ENCODE assay signal across 12 cellular contexts in genomic region chr15:90003736-90004135, GRCh38. TPM values are rescaled to one million over a fixed set of nuclear protein-coding genes. Genes with fewer than 3 reads are reported as not detected.
DNase-seq lines count a peak whose midpoint lies in the region; ATAC-seq and TF ChIP-seq lines count a peak whose summit lies in the region.
"Had no signal": no experiment of that assay in that cellular context is flagged by ENCODE, and none has a peak within 500 bp of the region (broad histone marks: within the 10 kb centered on the region; RNA-seq: fewer than 3 reads in every experiment).

No MANE protein-coding gene starts in this region.

- intact Hi-C loops in lower lobe of right lung (cut with DNase I) = no loop called here

- ATAC-seq in lower lobe of right lung (no peak), GM19351 (IDR thresholded peaks at IDR 0.05; ENCODE audit: unreplicated experiment) (no peak), GM21526 (IDR thresholded peaks at IDR 0.05; ENCODE audit: low FRiP score, unreplicated experiment) (no peak)

- H3K4me3 Mint-ChIP-seq in activated naive CD4-positive, alpha-beta T cell treated with anti-CD3 and anti-CD28 coated beads, Interleukin-2, amount 10 ng/mL, durations not matched to agents 7 days and 5 days = peak overlapping the region; percentile 79
- H3K4me3 Mint-ChIP-seq: activated naive CD8-positive, alpha-beta T cell treated with anti-CD3 and anti-CD28 coated beads, Interleukin-2, amount 10 ng/mL, durations not matched to agents 7 days and 5 days had no signal

- H3K36me3 Mint-ChIP-seq in activated naive CD4-positive, alpha-beta T cell treated with anti-CD3 and anti-CD28 coated beads, Interleukin-2, amount 10 ng/mL, durations not matched to agents 7 days and 5 days = peaks cover 25% of the 10 kb centered on the region

- H3K36me3 ChIP-seq in lower lobe of right lung = no peaks in the 10 kb centered on the region
- H3K36me3 ChIP-seq in thymus (ENCODE audit: control insufficient read depth, insufficient read depth) = no peaks in the 10 kb centered on the region
- H3K36me3 ChIP-seq: BE2C had no signal

- 97% methylated on average over 7 of the region's 7 CpGs for WGBS in thymus

- H3K27ac Mint-ChIP-seq in activated naive CD4-positive, alpha-beta T cell treated with anti-CD3 and anti-CD28 coated beads, Interleukin-2, amount 10 ng/mL, durations not matched to agents 7 days and 5 days = no peak overlapping the region
- H3K27ac Mint-ChIP-seq: activated naive CD8-positive, alpha-beta T cell treated with anti-CD3 and anti-CD28 coated beads, Interleukin-2, amount 10 ng/mL, durations not matched to agents 7 days and 5 days had no signal

- H3K4me3 ChIP-seq in lower lobe of right lung (peak overlapping the region; percentile 80), thymus (ENCODE audit: low read length) (no peak overlapping the region)

- no peak for TF ChIP-seq CTCF in lower lobe of right lung (IDR thresholded peaks at IDR 0.05)

- H3K9me3 Mint-ChIP-seq in activated naive CD4-positive, alpha-beta T cell treated with anti-CD3 and anti-CD28 coated beads, Interleukin-2, amount 10 ng/mL, durations not matched to agents 7 days and 5 days = no peaks in the 10 kb centered on the region
- H3K9me3 Mint-ChIP-seq: activated naive CD8-positive, alpha-beta T cell treated with anti-CD3 and anti-CD28 coated beads, Interleukin-2, amount 10 ng/mL, durations not matched to agents 7 days and 5 days had no signal

- peaks cover 11% of the 10 kb centered on the region for H3K27me3 Mint-ChIP-seq in activated naive CD4-positive, alpha-beta T cell treated with anti-CD3 and anti-CD28 coated beads, Interleukin-2, amount 10 ng/mL, durations not matched to agents 7 days and 5 days
- H3K27me3 Mint-ChIP-seq: activated naive CD8-positive, alpha-beta T cell treated with anti-CD3 and anti-CD28 coated beads, Interleukin-2, amount 10 ng/mL, durations not matched to agents 7 days and 5 days had no signal

- peak overlapping the region; percentile 45 for H3K27ac ChIP-seq in angular gyrus (ENCODE audit: low read depth, low read length)
- H3K27ac ChIP-seq in lower lobe of right lung = peak overlapping the region; percentile 93
- H3K27ac ChIP-seq in thymus (ENCODE audit: low read depth) = peak overlapping the region; percentile 46

- peaks cover 79% of the 10 kb centered on the region for H3K4me1 Mint-ChIP-seq in activated naive CD4-positive, alpha-beta T cell treated with anti-CD3 and anti-CD28 coated beads, Interleukin-2, amount 10 ng/mL, durations not matched to agents 7 days and 5 days

- CTCF ChIA-PET in activated naive CD4-positive, alpha-beta T cell treated with anti-CD3 and anti-CD28 coated beads, Interleukin-2, amount 10 ng/mL, durations not matched to agents 7 days and 5 days (lab: Charles Lee) = interaction anchor here (1.2 to 1.7 kb wide), 3 partner anchors 10 to 82 kb away, joined by 3 to 4 read pairs (median 4); no protein-coding TSS in a partner anchor

- H3K27me3 ChIP-seq in lower lobe of right lung (ENCODE audit: low read depth) (no peaks in the 10 kb centered on the region), thymus (ENCODE audit: control insufficient read depth, insufficient read depth) (no peaks in the 10 kb centered on the region)
- H3K27me3 ChIP-seq: BE2C had no signal

- H3K4me1 ChIP-seq in lower lobe of right lung = peaks cover 76% of the 10 kb centered on the region
- peaks cover 3% of the 10 kb centered on the region for H3K4me1 ChIP-seq in thymus (ENCODE audit: control insufficient read depth, insufficient read depth, low read length)
- H3K4me1 ChIP-seq: BE2C had no signal

- H3K9me3 ChIP-seq in lower lobe of right lung = no peaks in the 10 kb centered on the region
- H3K9me3 ChIP-seq in thymus (ENCODE audit: control insufficient read depth) = no peaks in the 10 kb centered on the region
- H3K9me3 ChIP-seq: BE2C had no signal

- no peak for DNase-seq in activated naive CD4-positive, alpha-beta T cell treated with anti-CD3 and anti-CD28 coated beads, Interleukin-2, amount 10 ng/mL, durations not matched to agents 7 days and 5 days
- no peak for DNase-seq in activated naive CD4-positive, alpha-beta T cell treated with anti-CD3 and anti-CD28 coated beads, Interleukin-2, amount 50 U/mL, for 16 hours
- no peak for DNase-seq in lower lobe of right lung
- no peak for DNase-seq in GDM1 (lab: John Stamatoyannopoulos, UW)
- DNase-seq: activated naive CD8-positive, alpha-beta T cell treated with anti-CD3 and anti-CD28 coated beads, Interleukin-2, amount 10 ng/mL, durations not matched to agents 7 days and 5 days; BE2C; NCI-H1417; SW 1271 had no signal

RNA-seq across cellular contexts. Expression of gene ZNF710, which starts 2.6 kb away (rescaled TPM):
- 50.7 TPM for total RNA-seq in lower lobe of right lung
- 21.9 TPM for polyA plus RNA-seq in thymus
